8 cellular contexts compared by ENCODE assay signal in the genomic region with DNA sequence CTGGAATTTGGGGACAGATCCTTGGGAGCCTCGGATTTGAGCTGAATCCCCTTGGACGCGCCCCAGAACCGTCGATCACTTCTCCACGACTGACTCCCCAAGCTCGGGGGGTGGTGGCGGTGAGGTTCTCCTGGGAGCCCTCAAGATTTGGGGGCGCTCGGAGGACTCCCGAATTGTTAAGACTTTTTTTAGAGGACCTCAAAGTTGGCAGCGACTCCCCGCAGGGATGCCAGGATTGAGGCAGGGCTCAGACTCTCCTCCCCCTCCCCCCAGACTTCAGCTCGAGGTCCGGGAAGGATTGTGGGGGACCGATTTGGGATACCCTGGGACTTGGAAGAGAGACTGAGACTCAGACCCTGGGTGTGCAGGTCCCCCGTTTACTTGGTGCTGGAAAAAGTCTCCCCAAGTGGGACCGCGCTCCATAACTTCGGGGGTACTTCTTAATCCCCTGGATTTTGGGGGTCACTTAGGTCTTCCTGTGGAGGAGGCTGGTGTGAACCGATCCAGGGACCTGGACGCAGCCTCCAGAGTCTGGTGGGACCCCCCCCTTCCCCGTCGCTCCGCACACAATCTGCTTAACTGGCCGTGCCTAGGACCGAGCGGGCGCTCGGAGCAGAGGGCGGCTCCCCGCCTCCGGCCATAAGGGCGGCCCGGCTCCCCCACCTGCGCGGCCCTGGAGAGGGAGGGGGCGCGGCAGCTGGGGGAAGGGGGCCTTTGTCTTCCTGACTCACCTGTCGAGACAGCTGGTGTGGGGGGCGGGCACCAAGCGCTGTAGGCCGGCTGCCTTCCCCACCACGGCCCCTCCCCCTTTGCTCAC. TPM values are rescaled to one million over a fixed set of nuclear protein-coding genes. Genes with fewer than 3 reads are reported as not detected.
DNase-seq lines count a peak whose midpoint lies in the region; ATAC-seq and TF ChIP-seq lines count a peak whose summit lies in the region.

No MANE protein-coding gene starts in this region.

- H3K27me3 Mint-ChIP-seq in Calu3 (ENCODE audit: unreplicated experiment) (no peaks in the 10 kb centered on the region), neural progenitor cell (ENCODE audit: insufficient read depth, low read depth) (peaks cover 4% of the 10 kb centered on the region)

- TF ChIP-seq CTCF in Calu3 (IDR thresholded peaks at IDR 0.05; ENCODE audit: unreplicated experiment) (no peak), fibroblast of mammary gland (conservative IDR thresholded peaks at IDR 0.05; ENCODE audit: control insufficient read depth, insufficient read depth, low read depth, low read length) (no peak), neural progenitor cell (IDR thresholded peaks at IDR 0.05) (no peak)

- H3K36me3 ChIP-seq in neural progenitor cell, result no peaks in the 10 kb centered on the region

- H3K27ac ChIP-seq in neural progenitor cell, result no peak overlapping the region

- H3K27me3 ChIP-seq in neural progenitor cell, result no peaks in the 10 kb centered on the region

- peaks cover 77% of the 10 kb centered on the region for H3K36me3 Mint-ChIP-seq in Calu3 (ENCODE audit: insufficient read depth, unreplicated experiment)
- no peaks in the 10 kb centered on the region for H3K36me3 Mint-ChIP-seq in neural progenitor cell

- DNase-seq in Calu3 (peak; percentile 80), M059J (ENCODE audit: low read depth) (peak; percentile 49), activated T-cell treated with anti-CD3 and anti-CD28 coated beads for 4 hours (peak; percentile 45), fibroblast of mammary gland (ENCODE audit: low read depth) (no peak), neural progenitor cell (ENCODE audit: low spot score) (peak; percentile 57), NCI-H2227 treated with DMSO at 0.1 percent for 48 hours (lab: John Stamatoyannopoulos, UW) (no peak)

- H3K9me3 ChIP-seq in neural progenitor cell (ENCODE audit: low read depth), result no peaks in the 10 kb centered on the region

- H3K4me2 ChIP-seq in neural progenitor cell, result peak overlapping the region; percentile 99

- H3F3A ChIP-seq in neural progenitor cell (ENCODE audit: low read depth), result peaks cover 41% of the 10 kb centered on the region

- no peaks in the 10 kb centered on the region for H3K9me3 Mint-ChIP-seq in Calu3 (ENCODE audit: low read depth, unreplicated experiment)
- H3K9me3 Mint-ChIP-seq in neural progenitor cell, result no peaks in the 10 kb centered on the region

- H3K4me1 Mint-ChIP-seq in Calu3 (ENCODE audit: low read depth, unreplicated experiment), result peaks cover 46% of the 10 kb centered on the region
- H3K4me1 Mint-ChIP-seq in neural progenitor cell, result peaks cover 12% of the 10 kb centered on the region

- H3K4me1 ChIP-seq in neural progenitor cell, result no peaks in the 10 kb centered on the region

- H3K27ac Mint-ChIP-seq in Calu3 (ENCODE audit: unreplicated experiment), result peak overlapping the region; percentile 65
- H3K27ac Mint-ChIP-seq in neural progenitor cell, result no peak overlapping the region

- H3K79me2 ChIP-seq in neural progenitor cell (ENCODE audit: low read depth), result peaks cover 59% of the 10 kb centered on the region

- H3K4me3 ChIP-seq in fibroblast of mammary gland (ENCODE audit: control insufficient read depth, low read depth, low read length) (peak overlapping the region; percentile 93), neural progenitor cell (peak overlapping the region; percentile 99)

- H3K4me3 Mint-ChIP-seq in Calu3 (ENCODE audit: low read depth, unreplicated experiment) (peak overlapping the region; percentile 84), neural progenitor cell (peak overlapping the region; percentile 94)

- no peak overlapping the region for H2AFZ ChIP-seq in neural progenitor cell (replicated peaks)

- BruUV-seq in Calu3 (replicated peaks; lab: Mats Ljungman, UMichigan), result TSS peak; percentile 25

- peak overlapping the region; percentile 50 for H3K9ac ChIP-seq in neural progenitor cell

- peaks cover 47% of the 10 kb centered on the region for H4K20me1 ChIP-seq in neural progenitor cell (ENCODE audit: low read depth)

- ATAC-seq in GM21737 (IDR thresholded peaks at IDR 0.05; ENCODE audit: unreplicated experiment) (no peak), HG03280 (IDR thresholded peaks at IDR 0.05; ENCODE audit: unreplicated experiment) (no peak)

- CTCF ChIA-PET in Calu3 (lab: Charles Lee), result interaction anchor here (0.5 to 1.6 kb wide), 6 partner anchors 22 to 623 kb away, joined by 3 to 7 read pairs (median 4); no protein-coding TSS in a partner anchor

- intact Hi-C loops in Calu3 (cut with micrococcal nuclease; ENCODE audit: unreplicated experiment), result loop anchor here (5.0 kb wide), 1 partner anchor 134 kb away; no protein-coding TSS in a partner anchor

RNA-seq across cellular contexts. Expression of gene VASP, which starts 0.8 kb away (rescaled TPM):
- 194 and 219 TPM in 2 replicates for total RNA-seq in Calu3 (2022)
- total RNA-seq in M059J (2014; rRNA removed; shearing (Covaris generic)), result 91.6 and 97.7 TPM in 2 replicates
- 32.6 and 62.2 TPM in 2 replicates for total RNA-seq in neural progenitor cell (ENCODE audit: low replicate concordance)

RNA-seq across cellular contexts. Expression of gene PPM1N, which starts 9.8 kb away (rescaled TPM):
- total RNA-seq in Calu3 (2022) (5.0 and 6.8 TPM in 2 replicates), neural progenitor cell (ENCODE audit: low replicate concordance) (2.4 and 3.6 TPM in 2 replicates)
- 0.64 TPM in 1 of 2 replicates, not detected in the other for total RNA-seq in M059J (2014; rRNA removed; shearing (Covaris generic))

RNA-seq across cellular contexts. Expression of gene RTN2, which starts 11.2 kb away (rescaled TPM):
- total RNA-seq in Calu3 (2022) (5.7 and 7.2 TPM in 2 replicates), neural progenitor cell (ENCODE audit: low replicate concordance) (4.8 and 10.4 TPM in 2 replicates)
- 3.5 and 4.2 TPM in 2 replicates for total RNA-seq in M059J (2014; rRNA removed; shearing (Covaris generic))

RNA-seq across cellular contexts. Expression of gene FOSB, which starts 40.3 kb away (rescaled TPM):
- total RNA-seq in Calu3 (2022) (18.7 and 23.8 TPM in 2 replicates), neural progenitor cell (ENCODE audit: low replicate concordance) (2.3 and 5.4 TPM in 2 replicates)
- 4.3 and 5.5 TPM in 2 replicates for total RNA-seq in M059J (2014; rRNA removed; shearing (Covaris generic))

Comparison
In these comparisons a context has a peak if more than half of its experiments do, and no peak if none do; other contexts are left out.
1. DNase-seq: peak in Calu3 (single experiment), M059J (single experiment), activated T-cell treated with anti-CD3 and anti-CD28 coated beads for 4 hours (single experiment) and neural progenitor cell (single experiment); none in fibroblast of mammary gland (single experiment) and NCI-H2227 treated with DMSO at 0.1 percent for 48 hours (single experiment).